Comparison of ENCODE assay signal across 17 cellular contexts in genomic region chr9:113398796-113399195, GRCh38. TPM values are rescaled to one million over a fixed set of nuclear protein-coding genes. Genes with fewer than 3 reads are reported as not detected.
A peak's percentile ranks its signal among the peaks of the same experiment; 100 is the strongest.
DNase-seq lines count a peak whose midpoint lies in the region; ATAC-seq, FAIRE-seq and TF ChIP-seq lines count a peak whose summit lies in the region.
"Had no signal": no experiment of that assay in that cellular context is flagged by ENCODE, and none has a peak within 500 bp of the region (broad histone marks: within the 10 kb centered on the region; RNA-seq: fewer than 3 reads in every experiment).

No MANE protein-coding gene starts in this region.

- no peak overlapping the region for H2AFZ ChIP-seq in SK-N-SH (ENCODE audit: low read depth)

- no peaks in the 10 kb centered on the region for H3K9me3 ChIP-seq in SK-N-SH
- no peaks in the 10 kb centered on the region for H3K9me3 ChIP-seq in pancreas
- H3K9me3 ChIP-seq: Peyer's patch, thoracic aorta had no signal

- no peak overlapping the region for H3K27ac ChIP-seq in SK-N-SH (ENCODE audit: low read depth in 2 of 2, low read length in 1 of 2)
- peak overlapping the region; percentile 16 to 78 (median 64) for H3K27ac ChIP-seq in pancreas
- H3K27ac ChIP-seq: 22Rv1, Peyer's patch had no signal

- no peaks in the 10 kb centered on the region for H4K20me1 ChIP-seq in SK-N-SH (ENCODE audit: insufficient read depth)

- intact Hi-C loops in pancreas (cut with DNase I), result loop anchor here in 2 of 3 donors (10.0 kb wide), 1 partner anchor 54 kb away; the partner anchor contains the start of genes BSPRY (in 2 of the 2) and WDR31 (in 2 of the 2)
- intact Hi-C loops in activated T-helper 2 cell treated with anti-CD3 and anti-CD28 coated beads, Interferon-gamma antibody, Interleukin-2, Interleukin-4, amounts not matched to agents 10 μg/mL and 5 μg/mL and 100 μg/mL, durations not matched to agents 14 hours and 24 hours and 36 hours (cut with micrococcal nuclease), result no loop called here

- TF ChIP-seq CTCF in SK-N-SH (IDR thresholded peaks at IDR 0.05) (no peak), pancreas (IDR thresholded peaks at IDR 0.05) (no peak)

- FAIRE-seq in pancreas (lab: Jason Lieb, UNC), result no peak
- FAIRE-seq: kidney had no signal

- no peak for TF ChIP-seq RAD21 in SK-N-SH (IDR thresholded peaks at IDR 0.05; ENCODE audit: low read length)

- no peak overlapping the region for H3K4me3 Mint-ChIP-seq in activated T-helper 2 cell treated with anti-CD3 and anti-CD28 coated beads, Interferon-gamma antibody, Interleukin-2, Interleukin-4, amounts not matched to agents 10 μg/mL and 5 μg/mL and 100 μg/mL, durations not matched to agents 14 hours and 24 hours and 36 hours (ENCODE audit: low read depth)

- CTCF ChIA-PET in SK-N-SH (lab: Yijun Ruan, JAX), result interaction anchor here (0.9 to 14.1 kb wide), 5 partner anchors 11 to 192 kb away, joined by 3 to 145 read pairs (median 6); partner anchors contain the start of genes C9orf43 and POLE3

- 95% methylated on average over 5 of the region's 5 CpGs for WGBS in SK-N-SH (ENCODE audit: low lambda C conversion rate)
- 26 to 30% methylated on average over 5 of the region's 5 CpGs for WGBS in pancreas, 2 donors

- H3K36me3 Mint-ChIP-seq in activated T-helper 2 cell treated with anti-CD3 and anti-CD28 coated beads, Interferon-gamma antibody, Interleukin-2, Interleukin-4, amounts not matched to agents 10 μg/mL and 5 μg/mL and 100 μg/mL, durations not matched to agents 14 hours and 24 hours and 36 hours (ENCODE audit: low read depth), result peaks cover 5% of the 10 kb centered on the region
- H3K36me3 Mint-ChIP-seq: activated CD4-positive, alpha-beta memory T cell treated with anti-CD3 and anti-CD28 coated beads for 36 hours had no signal

- TF ChIP-seq EP300 in SK-N-SH (IDR thresholded peaks at IDR 0.05; ENCODE audit: borderline replicate concordance in 1 of 2, low read depth in 1 of 2, low read length in 1 of 2), result no peak

- H3K36me3 ChIP-seq in SK-N-SH (replicated peaks in 1 of 2; ENCODE audit: control insufficient read depth in 1 of 2, insufficient read depth in 2 of 2, low read length in 1 of 2) (no peaks in the 10 kb centered on the region), pancreas (no peaks in the 10 kb centered on the region)
- H3K36me3 ChIP-seq: thoracic aorta had no signal

- H3K9me2 ChIP-seq in SK-N-SH, result no peaks in the 10 kb centered on the region

- POLR2A ChIA-PET in SK-N-SH (lab: Yijun Ruan, JAX), result no interaction called here

- H3K27me3 Mint-ChIP-seq in activated T-helper 2 cell treated with anti-CD3 and anti-CD28 coated beads, Interferon-gamma antibody, Interleukin-2, Interleukin-4, amounts not matched to agents 10 μg/mL and 5 μg/mL and 100 μg/mL, durations not matched to agents 14 hours and 24 hours and 36 hours (ENCODE audit: low read depth), result no peaks in the 10 kb centered on the region
- H3K27me3 Mint-ChIP-seq: activated CD4-positive, alpha-beta memory T cell treated with anti-CD3 and anti-CD28 coated beads for 36 hours had no signal

- H3K4me1 ChIP-seq in SK-N-SH (ENCODE audit: control insufficient read depth in 1 of 2, insufficient read depth in 2 of 2, low read depth in 1 of 2, low read length in 1 of 2) (peaks cover 8 to 10% of the 10 kb centered on the region in 2 experiments; a peak in 1 of 4 replicates), pancreas (peaks cover 34 to 44% (median 39%) of the 10 kb centered on the region in 3 donors)

- no peaks in the 10 kb centered on the region for H3K27me3 ChIP-seq in SK-N-SH (ENCODE audit: insufficient read depth)
- no peaks in the 10 kb centered on the region for H3K27me3 ChIP-seq in pancreas
- H3K27me3 ChIP-seq: dorsolateral prefrontal cortex, Peyer's patch had no signal

- H3K4me2 ChIP-seq in SK-N-SH, result peak overlapping the region; percentile 47

- no peak overlapping the region for H3K27ac Mint-ChIP-seq in activated T-helper 2 cell treated with anti-CD3 and anti-CD28 coated beads, Interferon-gamma antibody, Interleukin-2, Interleukin-4, amounts not matched to agents 10 μg/mL and 5 μg/mL and 100 μg/mL, durations not matched to agents 14 hours and 24 hours and 36 hours
- H3K27ac Mint-ChIP-seq: activated naive CD4-positive, alpha-beta T cell treated with anti-CD3 and anti-CD28 coated beads for 36 hours had no signal

- H3K4me3 ChIP-seq in SK-N-SH (ENCODE audit: low read depth in 2 of 2, low read length in 1 of 2) (no peak overlapping the region), pancreas (peak overlapping the region in 1 of 4 donors; percentile 78)
- H3K4me3 ChIP-seq: Peyer's patch, thoracic aorta had no signal

- DNase-seq in SK-N-SH (no peak), NCI-H226 (peak; percentile 27), glomerular visceral epithelial cell (ENCODE audit: extremely low spot score) (peak; percentile 50), pancreas (peak in 1 of 6 donors; percentile 22), GM19238 (ENCODE audit: insufficient read length, low spot score) (no peak)
- DNase-seq in activated T-helper 2 cell treated with anti-CD3 and anti-CD28 coated beads, Interferon-gamma antibody, Interleukin-2, Interleukin-4, amounts not matched to agents 10 μg/mL and 5 μg/mL and 100 μg/mL, durations not matched to agents 14 hours and 24 hours and 36 hours (ENCODE audit: low spot score), result no peak
- DNase-seq: activated CD4-positive, alpha-beta memory T cell treated with anti-CD3 and anti-CD28 coated beads for 36 hours; activated naive CD4-positive, alpha-beta T cell treated with anti-CD3 and anti-CD28 coated beads for 36 hours; dorsolateral prefrontal cortex; kidney; NCI-H1105; nucleus accumbens; Peyer's patch had no signal

- H3F3A ChIP-seq in SK-N-SH (replicated peaks; ENCODE audit: insufficient read depth), result peaks cover 6% of the 10 kb centered on the region

- H3K9ac ChIP-seq in SK-N-SH, result no peak overlapping the region

- peaks cover 20% of the 10 kb centered on the region for H3K4me1 Mint-ChIP-seq in activated T-helper 2 cell treated with anti-CD3 and anti-CD28 coated beads, Interferon-gamma antibody, Interleukin-2, Interleukin-4, amounts not matched to agents 10 μg/mL and 5 μg/mL and 100 μg/mL, durations not matched to agents 14 hours and 24 hours and 36 hours (ENCODE audit: low read depth)

- ATAC-seq in SK-N-SH treated with all-trans-retinoic acid at 6 μM for 48 hours, result no peak
- ATAC-seq in pancreas, result no peak
- no peak for ATAC-seq in GM18907 (IDR thresholded peaks at IDR 0.05; ENCODE audit: unreplicated experiment)

- peaks cover 6% of the 10 kb centered on the region for H3K79me2 ChIP-seq in SK-N-SH (ENCODE audit: insufficient read depth)

- no peaks in the 10 kb centered on the region for H3K9me3 Mint-ChIP-seq in activated T-helper 2 cell treated with anti-CD3 and anti-CD28 coated beads, Interferon-gamma antibody, Interleukin-2, Interleukin-4, amounts not matched to agents 10 μg/mL and 5 μg/mL and 100 μg/mL, durations not matched to agents 14 hours and 24 hours and 36 hours
- H3K9me3 Mint-ChIP-seq: activated CD4-positive, alpha-beta memory T cell treated with anti-CD3 and anti-CD28 coated beads for 36 hours; activated naive CD4-positive, alpha-beta T cell treated with anti-CD3 and anti-CD28 coated beads for 36 hours had no signal

TF ChIP-seq in SK-N-SH, 30 proteins besides CTCF, POLR2A, EP300 and RAD21 (continues in another document):
- TF ChIP-seq TEAD4 (IDR thresholded peaks at IDR 0.05; ENCODE audit: borderline replicate concordance, insufficient read depth), result no peak
- no peak for TF ChIP-seq GATA2 (CRISPR knock-in tag; IDR thresholded peaks at IDR 0.05)

TF ChIP-seq in SK-N-SH treated with all-trans-retinoic acid at 6 μM for 48 hours, 23 proteins besides CTCF, POLR2A, EP300 and RAD21 (continues in another document):
- no peak for TF ChIP-seq ISL1 (CRISPR knock-in tag; IDR thresholded peaks at IDR 0.05)
- TF ChIP-seq CSDC2 (CRISPR knock-in tag; IDR thresholded peaks at IDR 0.05), result no peak

RNA-seq across cellular contexts. Expression of gene ALAD, which starts 2.3 kb away (rescaled TPM):
- 10.7 and 11.8 TPM in 2 replicates for polyA plus RNA-seq in SK-N-SH (2012; rRNA removed)
- 9.5 and 9.6 TPM in 2 replicates for polyA plus RNA-seq in SK-N-SH (2012; cell fraction: cytosol; rRNA removed)
- polyA plus RNA-seq in SK-N-SH (2012; cell fraction: nucleus; rRNA removed), result 26.6 and 35.1 TPM in 2 replicates
- 10 to 100 TPM; 35.7 to 60.3 (median 43.8) TPM for total RNA-seq in pancreas
- polyA plus RNA-seq in pancreas, result 10 to 100 TPM; 43.3 to 46.5 TPM
- total RNA-seq in activated T-helper 2 cell treated with anti-CD3 and anti-CD28 coated beads, Interferon-gamma antibody, Interleukin-2, Interleukin-4, amounts not matched to agents 10 μg/mL and 5 μg/mL and 100 μg/mL, durations not matched to agents 14 hours and 24 hours and 36 hours, result 27.9 and 28.3 TPM in 2 replicates

RNA-seq across cellular contexts. Expression of gene POLE3, which starts 11.7 kb away (rescaled TPM):
- polyA plus RNA-seq in SK-N-SH (2012; rRNA removed), result 40.1 and 48.3 TPM in 2 replicates
- 46.8 and 48.8 TPM in 2 replicates for polyA plus RNA-seq in SK-N-SH (2012; cell fraction: cytosol; rRNA removed)
- 53.7 and 57.8 TPM in 2 replicates for polyA plus RNA-seq in SK-N-SH (2012; cell fraction: nucleus; rRNA removed)
- 10 to 100 TPM in 5 of 6 donors, 1 to 10 TPM in 1; 8.7 to 19.1 (median 14.0) TPM for total RNA-seq in pancreas
- 10 to 100 TPM in 1 of 2 donors, 1 to 10 TPM in 1; 9.1 to 14.3 TPM for polyA plus RNA-seq in pancreas
- total RNA-seq in activated T-helper 2 cell treated with anti-CD3 and anti-CD28 coated beads, Interferon-gamma antibody, Interleukin-2, Interleukin-4, amounts not matched to agents 10 μg/mL and 5 μg/mL and 100 μg/mL, durations not matched to agents 14 hours and 24 hours and 36 hours, result 71.0 and 73.8 TPM in 2 replicates

RNA-seq across cellular contexts. Expression of gene C9orf43, which starts 11.8 kb away (rescaled TPM):
- polyA plus RNA-seq in SK-N-SH (2012; rRNA removed), result 0.47 and 0.58 TPM in 2 replicates
- polyA plus RNA-seq in SK-N-SH (2012; cell fraction: cytosol; rRNA removed), result 0.67 and 0.98 TPM in 2 replicates
- polyA plus RNA-seq in SK-N-SH (2012; cell fraction: nucleus; rRNA removed), result 0.92 and 1.2 TPM in 2 replicates
- under 1 TPM; 0.18 to 0.55 (median 0.42) TPM for total RNA-seq in pancreas
- 1 to 10 TPM in 1 of 2 donors, under 1 TPM in 1; 0.68 to 1.5 TPM for polyA plus RNA-seq in pancreas
- total RNA-seq in activated T-helper 2 cell treated with anti-CD3 and anti-CD28 coated beads, Interferon-gamma antibody, Interleukin-2, Interleukin-4, amounts not matched to agents 10 μg/mL and 5 μg/mL and 100 μg/mL, durations not matched to agents 14 hours and 24 hours and 36 hours, result 0.48 TPM in 2 replicates

RNA-seq across cellular contexts. Expression of gene HDHD3, which starts 22.0 kb away (rescaled TPM):
- polyA plus RNA-seq in SK-N-SH (2012; rRNA removed) (17.1 and 20.4 TPM in 2 replicates), pancreas (10 to 100 TPM; 76.0 to 80.6 TPM)
- 7.2 and 11.6 TPM in 2 replicates for polyA plus RNA-seq in SK-N-SH (2012; cell fraction: cytosol; rRNA removed)
- polyA plus RNA-seq in SK-N-SH (2012; cell fraction: nucleus; rRNA removed), result 41.5 and 42.8 TPM in 2 replicates
- total RNA-seq in pancreas, result 10 to 100 TPM; 18.8 to 44.0 (median 26.3) TPM
- total RNA-seq in activated T-helper 2 cell treated with anti-CD3 and anti-CD28 coated beads, Interferon-gamma antibody, Interleukin-2, Interleukin-4, amounts not matched to agents 10 μg/mL and 5 μg/mL and 100 μg/mL, durations not matched to agents 14 hours and 24 hours and 36 hours, result 18.7 and 18.8 TPM in 2 replicates

RNA-seq across cellular contexts. Expression of gene BSPRY, which starts 49.5 kb away (rescaled TPM):
- polyA plus RNA-seq in SK-N-SH (2012; rRNA removed), result 0.03 TPM in 1 of 2 replicates, not detected in the other
- polyA plus RNA-seq in SK-N-SH (2012; cell fraction: cytosol; rRNA removed), result 0.01 TPM in 1 of 2 replicates, not detected in the other
- 0.02 and 0.05 TPM in 2 replicates for polyA plus RNA-seq in SK-N-SH (2012; cell fraction: nucleus; rRNA removed)
- total RNA-seq in pancreas, result 10 to 100 TPM; 15.2 to 35.9 (median 22.7) TPM
- polyA plus RNA-seq in pancreas, result 10 to 100 TPM; 12.5 to 19.7 TPM
- 11.1 and 12.5 TPM in 2 replicates for total RNA-seq in activated T-helper 2 cell treated with anti-CD3 and anti-CD28 coated beads, Interferon-gamma antibody, Interleukin-2, Interleukin-4, amounts not matched to agents 10 μg/mL and 5 μg/mL and 100 μg/mL, durations not matched to agents 14 hours and 24 hours and 36 hours

Comparison
In these comparisons a context has a peak if more than half of its experiments do, and no peak if none do; other contexts are left out.
1. DNase-seq: peak in NCI-H226 (single experiment) and glomerular visceral epithelial cell (single experiment); none in SK-N-SH (single experiment), GM19238 (single experiment) and activated T-helper 2 cell treated with anti-CD3 and anti-CD28 coated beads, Interferon-gamma antibody, Interleukin-2, Interleukin-4, amounts not matched to agents 10 μg/mL and 5 μg/mL and 100 μg/mL, durations not matched to agents 14 hours and 24 hours and 36 hours (single experiment).
2. H3K27ac ChIP-seq: peak in pancreas (4 of 4); none in SK-N-SH (0 of 2).